In the genomic region with DNA sequence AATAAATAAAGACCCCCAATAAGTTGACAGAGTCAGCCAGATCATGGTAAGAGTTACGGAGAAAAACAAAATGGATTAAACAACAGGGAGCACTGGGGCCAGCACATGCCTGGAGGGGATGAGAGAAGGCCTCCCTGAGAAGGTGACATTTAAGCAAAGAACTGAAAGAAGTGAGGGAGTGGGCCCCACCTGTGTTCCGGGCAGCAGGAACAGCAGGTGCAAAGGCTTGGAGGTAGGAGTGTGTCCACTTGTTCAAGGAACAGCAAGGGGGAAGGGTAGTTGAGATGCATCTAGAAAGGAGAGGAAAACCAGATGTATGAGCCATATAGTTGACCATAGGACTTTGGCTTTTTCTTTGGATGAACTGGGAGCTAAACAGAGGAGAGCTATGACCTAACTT, we compare ENCODE assay signal across 29 cellular contexts.
"Had no signal": no experiment of that assay in that cellular context is flagged by ENCODE, and none has a peak within 500 bp of the region (broad histone marks: within the 10 kb centered on the region; RNA-seq: fewer than 3 reads in every experiment).

No MANE protein-coding gene starts in this region.

- H3K36me3 ChIP-seq: brain microvascular endothelial cell, WERI-Rb-1 had no signal

- H3K4me3 ChIP-seq: K562 had no signal

- DNase-seq: activated CD4-positive, alpha-beta T cell treated with anti-CD3 and anti-CD28 coated beads for 1 hour; activated CD4-positive, alpha-beta T cell treated with anti-CD3 and anti-CD28 coated beads for 48 hours; activated CD4-positive, alpha-beta T cell treated with anti-CD3 and anti-CD28 coated beads, Interleukin-2, amount 50 U/mL, for 4 hours; activated CD4-positive, CD25-positive, alpha-beta regulatory T cell; activated CD8-positive, alpha-beta T cell treated with anti-CD3 and anti-CD28 coated beads for 36 hours; activated gamma-delta T cell; activated naive CD4-positive, alpha-beta T cell treated with anti-CD3 and anti-CD28 coated beads for 36 hours; activated T-cell treated with anti-CD3 and anti-CD28 coated beads, Interleukin-2, amount 50 U/mL, for 1 hour; activated T-cell treated with anti-CD3 and anti-CD28 coated beads, Interleukin-2, amount 50 U/mL, for 72 hours; brain microvascular endothelial cell; central memory CD4-positive, alpha-beta T cell; NCI-H1048; NCI-H1436 treated with DMSO at 0.1 percent for 48 hours; NCI-H1694 treated with DMSO at 0.1 percent for 48 hours; NCI-H2029; NCI-H345; NCI-H526; NCI-H748 treated with DMSO at 0.1 percent for 48 hours; NK-92 treated with Interleukin-12 subunit alpha and Interleukin-12 subunit beta, amount 100 ng/mL, for 24 hours; PC-3; SIG-M5; T-cell; T-helper 2 cell; T-helper 9 cell; WERI-Rb-1 had no signal

- H3K27me3 ChIP-seq: brain microvascular endothelial cell had no signal

- H3K27ac ChIP-seq: brain microvascular endothelial cell, RWPE1, WERI-Rb-1 had no signal

- ATAC-seq: activated CD8-positive, alpha-beta T cell treated with anti-CD3 and anti-CD28 coated beads for 36 hours; activated T-cell treated with anti-CD3 and anti-CD28 coated beads, Interleukin-2, amount 50 U/mL, for 72 hours; K562; PC-3; Right ventricle myocardium inferior; SK-N-SH treated with all-trans-retinoic acid at 6 μM for 48 hours; T-cell had no signal
